Comparison of ENCODE assay signal across 16 cellular contexts in the genomic region with DNA sequence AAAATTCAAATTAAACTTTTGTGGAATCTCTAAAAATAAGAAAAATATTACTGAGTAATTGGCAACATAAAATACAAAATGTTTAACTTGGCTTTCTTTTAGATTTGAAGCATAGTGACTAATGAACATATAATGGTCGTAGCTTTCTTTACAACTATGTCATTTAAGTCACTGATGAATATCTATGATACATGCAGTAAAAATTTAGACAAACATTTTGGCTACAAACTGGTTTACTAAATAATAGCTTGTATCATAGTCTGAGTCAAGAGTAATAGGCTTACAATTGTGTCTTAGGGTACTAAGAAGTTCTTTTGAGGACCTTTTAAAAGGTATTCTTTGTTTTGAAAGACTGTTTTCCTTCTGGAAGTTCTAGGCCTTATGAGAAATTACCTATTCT. TPM values are rescaled to one million over a fixed set of nuclear protein-coding genes. Genes with fewer than 3 reads are reported as not detected.
DNase-seq lines count a peak whose midpoint lies in the region; ATAC-seq and TF ChIP-seq lines count a peak whose summit lies in the region.
"Had no signal": no experiment of that assay in that cellular context is flagged by ENCODE, and none has a peak within 500 bp of the region (broad histone marks: within the 10 kb centered on the region; RNA-seq: fewer than 3 reads in every experiment).

No MANE protein-coding gene starts in this region.

- H3K79me1 ChIP-seq in IMR-90 (ENCODE audit: low read depth in 1 of 2, low read length in 2 of 2), result peaks cover 19 to 46% of the 10 kb centered on the region in 2 experiments

- no TSS peak for BruUV-seq in IMR-90 (replicated peaks; lab: Mats Ljungman, UMichigan)

- no peak for TF ChIP-seq CTCF in IMR-90 (conservative IDR thresholded peaks at IDR 0.05; ENCODE audit: low read depth, low read length)
- no peak for TF ChIP-seq CTCF in brain (conservative IDR thresholded peaks at IDR 0.05)
- no peak for TF ChIP-seq CTCF in prostate gland (IDR thresholded peaks at IDR 0.05)

- H2BK120ac ChIP-seq in IMR-90 (ENCODE audit: low read depth, low read length), result no peak overlapping the region

- no peak overlapping the region for H2AK5ac ChIP-seq in IMR-90 (ENCODE audit: low read depth, low read length)

- POLR2A ChIA-PET in IMR-90 (lab: Charles Lee; ENCODE audit: unreplicated experiment), result no interaction called here

- H3K14ac ChIP-seq in IMR-90 (replicated peaks; ENCODE audit: low read depth, low read length), result no peak overlapping the region

- H3K36me3 ChIP-seq in IMR-90 (ENCODE audit: control insufficient read depth, insufficient read depth, low read length), result no peaks in the 10 kb centered on the region
- H3K36me3 ChIP-seq in prostate gland, result no peaks in the 10 kb centered on the region
- H3K36me3 ChIP-seq: gastroesophageal sphincter, sigmoid colon, transverse colon had no signal

- no peak overlapping the region for H4K8ac ChIP-seq in IMR-90 (ENCODE audit: low read depth in 2 of 2, low read length in 2 of 2)

- intact Hi-C loops in IMR-90 (cut with micrococcal nuclease), result no loop called here
- intact Hi-C loops in prostate gland (cut with DNase I), result no loop called here

- no peak overlapping the region; the same call in 1 of the 2 replicates for H3K4me2 ChIP-seq in IMR-90 (ENCODE audit: low read depth, low read length)

- CTCF ChIA-PET in IMR-90 (lab: Yijun Ruan, JAX), result interaction anchor here (0.6 to 1.3 kb wide), 3 partner anchors 22 to 129 kb away, joined by 3 to 4 read pairs (median 4); no protein-coding TSS in a partner anchor

- H3K9ac ChIP-seq in IMR-90 (ENCODE audit: low read depth, low read length), result no peak overlapping the region

- peaks cover 4% of the 10 kb centered on the region; the same call in 1 of the 2 replicates for H4K20me1 ChIP-seq in IMR-90 (ENCODE audit: insufficient read depth, low read length)

- H3K23ac ChIP-seq in IMR-90 (ENCODE audit: low read depth, low read length), result no peak overlapping the region

- peaks cover 3% of the 10 kb centered on the region for H3K27me3 Mint-ChIP-seq in brain
- H3K27me3 Mint-ChIP-seq: activated CD8-positive, alpha-beta T cell treated with anti-CD3 and anti-CD28 coated beads for 36 hours; stimulated activated memory B cell treated with anti-CD40 and anti-IgM and Interleukin-4, amounts not matched to agents 10 μg/mL and 1 μg/mL and 100 μg/mL, for 72 hours had no signal

- H3K18ac ChIP-seq in IMR-90 (ENCODE audit: low read depth, low read length), result no peak overlapping the region

- WGBS in IMR-90 (ENCODE audit: extremely low coverage in 2 of 2, insufficient read length in 1 of 2), 2 experiments, result no CpG with 5 or more reads among the region's 1 CpG
- WGBS in prostate gland, result 34% methylated on average over 1 of the region's 1 CpG

- peak; percentile 44 for DNase-seq in AG08395 (ENCODE audit: low spot score)
- peak; percentile 75 for DNase-seq in IMR-90
- DNase-seq in hepatic stellate cell (ENCODE audit: low spot score), result peak; percentile 29
- no peak for DNase-seq in prostate gland (ENCODE audit: low spot score)
- DNase-seq in AML-193 (lab: John Stamatoyannopoulos, UW), result no peak
- DNase-seq: activated CD8-positive, alpha-beta T cell treated with anti-CD3 and anti-CD28 coated beads for 36 hours; amygdala; NCI-H226; sigmoid colon; transverse colon had no signal

- no peak overlapping the region for H2BK20ac ChIP-seq in IMR-90 (ENCODE audit: low read depth, low read length)

- H2BK5ac ChIP-seq in IMR-90 (ENCODE audit: low read depth, low read length, poor library complexity, severe bottlenecking), result peak overlapping the region; percentile 78

- peaks cover 58% of the 10 kb centered on the region for H3K4me1 Mint-ChIP-seq in brain

- H3K9me1 ChIP-seq in IMR-90 (ENCODE audit: insufficient read depth, low read length), result no peaks in the 10 kb centered on the region

- H3K4me3 ChIP-seq in IMR-90 (ENCODE audit: insufficient read depth, low read depth, low read length) (no peak overlapping the region), prostate gland (no peak overlapping the region)
- H3K4me3 ChIP-seq: gastroesophageal sphincter, sigmoid colon, transverse colon had no signal

- H3K27me3 ChIP-seq in IMR-90 (ENCODE audit: control insufficient read depth, insufficient read depth, low read length) (no peaks in the 10 kb centered on the region), prostate gland (replicated peaks; ENCODE audit: insufficient read depth) (no peaks in the 10 kb centered on the region)
- H3K27me3 ChIP-seq: gastroesophageal sphincter, sigmoid colon, transverse colon had no signal

- H3K4ac ChIP-seq in IMR-90 (ENCODE audit: low read depth, low read length), result peak overlapping the region; percentile 48; the same call in 1 of the 2 replicates

- H2AFZ ChIP-seq in IMR-90 (replicated peaks; ENCODE audit: low read length, poor library complexity), result no peak overlapping the region

- peak overlapping the region in 2 of 5 experiments; percentile 46 to 91 for H3K4me3 Mint-ChIP-seq in brain
- H3K4me3 Mint-ChIP-seq: activated CD8-positive, alpha-beta T cell treated with anti-CD3 and anti-CD28 coated beads for 36 hours; activated T-helper 1 cell treated with anti-CD3 and anti-CD28 coated beads, Interleukin-12 subunit alpha, Interleukin-12 subunit beta, Interleukin-2, Interleukin-4 antibody, amounts not matched to agents 30 ng/mL and 10 ng/mL and 1 ng/mL, durations not matched to agents 14 hours and 24 hours and 36 hours; stimulated activated memory B cell treated with anti-CD40 and anti-IgM and Interleukin-4, amounts not matched to agents 10 μg/mL and 1 μg/mL and 100 μg/mL, for 72 hours had no signal

- no peak overlapping the region for H2AK9ac ChIP-seq in IMR-90 (replicated peaks; ENCODE audit: low read depth, low read length, poor library complexity)

- H3K27ac Mint-ChIP-seq in brain, result peak overlapping the region in 3 of 5 experiments; percentile 70 to 99 (median 98)
- H3K27ac Mint-ChIP-seq: activated CD8-positive, alpha-beta T cell treated with anti-CD3 and anti-CD28 coated beads for 36 hours; activated T-helper 1 cell treated with anti-CD3 and anti-CD28 coated beads, Interleukin-12 subunit alpha, Interleukin-12 subunit beta, Interleukin-2, Interleukin-4 antibody, amounts not matched to agents 30 ng/mL and 10 ng/mL and 1 ng/mL, durations not matched to agents 14 hours and 24 hours and 36 hours; stimulated activated memory B cell treated with anti-CD40 and anti-IgM and Interleukin-4, amounts not matched to agents 10 μg/mL and 1 μg/mL and 100 μg/mL, for 72 hours had no signal

- peaks cover 0 to 3% (median 0%) of the 10 kb centered on the region in 5 experiments for H3K9me3 Mint-ChIP-seq in brain
- H3K9me3 Mint-ChIP-seq: activated CD8-positive, alpha-beta T cell treated with anti-CD3 and anti-CD28 coated beads for 36 hours; activated T-helper 1 cell treated with anti-CD3 and anti-CD28 coated beads, Interleukin-12 subunit alpha, Interleukin-12 subunit beta, Interleukin-2, Interleukin-4 antibody, amounts not matched to agents 30 ng/mL and 10 ng/mL and 1 ng/mL, durations not matched to agents 14 hours and 24 hours and 36 hours; stimulated activated memory B cell treated with anti-CD40 and anti-IgM and Interleukin-4, amounts not matched to agents 10 μg/mL and 1 μg/mL and 100 μg/mL, for 72 hours had no signal

- no peak overlapping the region for H3K56ac ChIP-seq in IMR-90 (ENCODE audit: extremely low read depth, insufficient read depth, low read length)

- H4K91ac ChIP-seq in IMR-90 (ENCODE audit: insufficient read depth, low read depth, low read length), result no peak overlapping the region

- peak; percentile 2 for ATAC-seq in IMR-90 (ENCODE audit: low read depth)
- no peak for ATAC-seq in HG03460 (IDR thresholded peaks at IDR 0.05; ENCODE audit: unreplicated experiment)
- no peak for ATAC-seq in GM18517 (IDR thresholded peaks at IDR 0.05; ENCODE audit: unreplicated experiment)
- ATAC-seq: activated CD8-positive, alpha-beta T cell treated with anti-CD3 and anti-CD28 coated beads for 36 hours; gastroesophageal sphincter; stimulated activated memory B cell treated with anti-CD40 and anti-IgM and Interleukin-4, amounts not matched to agents 10 μg/mL and 1 μg/mL and 100 μg/mL, for 72 hours had no signal

- H3K4me1 ChIP-seq in IMR-90 (ENCODE audit: control insufficient read depth, insufficient read depth, low read length) (peaks cover 7% of the 10 kb centered on the region), prostate gland (replicated peaks) (no peaks in the 10 kb centered on the region)

- H3K9me3 ChIP-seq in IMR-90 (ENCODE audit: control insufficient read depth, insufficient read depth, low read length) (no peaks in the 10 kb centered on the region), prostate gland (no peaks in the 10 kb centered on the region)
- H3K9me3 ChIP-seq: gastroesophageal sphincter, sigmoid colon, transverse colon had no signal

- no peak for TF ChIP-seq RAD21 in IMR-90 (IDR thresholded peaks at IDR 0.05; ENCODE audit: low read length)

- dilution Hi-C loops in IMR-90 (cut with HindIII; ENCODE audit: low sequenced_read_pairs, unreplicated experiment), result no loop called here

- peaks cover 4% of the 10 kb centered on the region for H3K36me3 Mint-ChIP-seq in brain
- H3K36me3 Mint-ChIP-seq: stimulated activated memory B cell treated with anti-CD40 and anti-IgM and Interleukin-4, amounts not matched to agents 10 μg/mL and 1 μg/mL and 100 μg/mL, for 72 hours had no signal

- in situ Hi-C loops in IMR-90 (cut with MboI; ENCODE audit: low sequenced_read_pairs), result no loop called here

- no peak overlapping the region for H4K5ac ChIP-seq in IMR-90 (ENCODE audit: low read depth, low read length)

- TF ChIP-seq POLR2A in IMR-90 (IDR thresholded peaks at IDR 0.05; ENCODE audit: low read depth, low read length) (no peak), prostate gland (IDR thresholded peaks at IDR 0.05) (no peak)

- H3K27ac ChIP-seq in IMR-90 (ENCODE audit: insufficient read depth, low read length) (no peak overlapping the region), prostate gland (no peak overlapping the region)
- H3K27ac ChIP-seq: sigmoid colon, transverse colon had no signal

- no peak overlapping the region for H2BK15ac ChIP-seq in IMR-90 (ENCODE audit: low read depth, low read length)

TF ChIP-seq in IMR-90, 13 proteins besides CTCF, POLR2A, EP300 and RAD21 (continues in another document):
- TF ChIP-seq MAZ (IDR thresholded peaks at IDR 0.05; ENCODE audit: borderline replicate concordance, low read depth, low read length), result no peak
- no peak for TF ChIP-seq BHLHE40 (IDR thresholded peaks at IDR 0.05; ENCODE audit: low read depth, low read length)
- no peak for TF ChIP-seq RCOR1 (IDR thresholded peaks at IDR 0.05; ENCODE audit: insufficient replicate concordance, low read length)
- TF ChIP-seq FOS (IDR thresholded peaks at IDR 0.05; ENCODE audit: low read depth, low read length), result no peak
- TF ChIP-seq SMC3 (IDR thresholded peaks at IDR 0.05; ENCODE audit: low read depth, low read length), result no peak
- no peak for TF ChIP-seq MAFK (IDR thresholded peaks at IDR 0.05; ENCODE audit: low read depth, low read length)
- no peak for TF ChIP-seq CEBPB (IDR thresholded peaks at IDR 0.05; ENCODE audit: low read depth, low read length)

RNA-seq across cellular contexts. Expression of a gene that starts 2.0 kb away (rescaled TPM):
- total RNA-seq in IMR-90 (2012; rRNA removed) (58.4 and 76.1 TPM in 2 replicates), prostate gland (10 to 100 TPM; 37.6 to 84.1 TPM)
- polyA plus RNA-seq in IMR-90 (2012; rRNA removed) (7.3 and 9.4 TPM in 2 replicates), brain (ENCODE audit: insufficient read depth, low read depth, low replicate concordance) (9.2 TPM)
- polyA plus RNA-seq in IMR-90 (2012; cell fraction: cytosol; rRNA removed), result 2.5 and 3.6 TPM in 2 replicates
- polyA plus RNA-seq in IMR-90 (2012; cell fraction: nucleus; rRNA removed; ENCODE audit: low replicate concordance), result 5.6 and 10.5 TPM in 2 replicates

Comparison
In these comparisons a context has a peak if more than half of its experiments do, and no peak if none do; other contexts are left out.
1. DNase-seq: peak in AG08395 (single experiment), IMR-90 (single experiment) and hepatic stellate cell (single experiment); none in prostate gland (single experiment) and AML-193 (0 of 2).